Comparison of ENCODE assay signal across 14 cellular contexts in genomic region chr3:99577160-99577559, GRCh38.
DNase-seq lines count a peak whose midpoint lies in the region; TF ChIP-seq lines count a peak whose summit lies in the region.
"Had no signal": no experiment of that assay in that cellular context is flagged by ENCODE, and none has a peak within 500 bp of the region (broad histone marks: within the 10 kb centered on the region; RNA-seq: fewer than 3 reads in every experiment).

No MANE protein-coding gene starts in this region.

- H2BK5ac ChIP-seq in H9 (ENCODE audit: insufficient read length, low read length), result no peak overlapping the region

- H2BK12ac ChIP-seq in H9 (ENCODE audit: insufficient read length, low read depth, low read length), result no peak overlapping the region

- TF ChIP-seq POLR2A in suprapubic skin (IDR thresholded peaks at IDR 0.05), result no peak

- H2AK5ac ChIP-seq in H9 (ENCODE audit: insufficient read length, low read length), result no peak overlapping the region

- H3K56ac ChIP-seq in H9 (ENCODE audit: insufficient read length, low read depth, low read length), result no peak overlapping the region

- H3K9me3 ChIP-seq in GM23248 (ENCODE audit: low read depth) (no peaks in the 10 kb centered on the region), adipocyte (ENCODE audit: control insufficient read depth, low read length) (peaks cover 16% of the 10 kb centered on the region), suprapubic skin (no peaks in the 10 kb centered on the region), H9 (ENCODE audit: control insufficient read depth, low read depth, low read length) (no peaks in the 10 kb centered on the region)
- H3K9me3 ChIP-seq: Peyer's patch had no signal

- H3K14ac ChIP-seq in H9 (ENCODE audit: insufficient read depth, low read length), result no peak overlapping the region

- no peaks in the 10 kb centered on the region for H3K9me2 ChIP-seq in GM23248 (ENCODE audit: insufficient read depth)

- H3K23ac ChIP-seq in H9 (ENCODE audit: insufficient read length, low read depth, low read length), result no peak overlapping the region

- H3K27me3 Mint-ChIP-seq in H9 (ENCODE audit: low read depth), result peaks cover 2% of the 10 kb centered on the region
- H3K27me3 Mint-ChIP-seq: CD8-positive, alpha-beta memory T cell had no signal

- 16 to 25% methylated on average over 2 of the region's 2 CpGs for WGBS in GM23248 (ENCODE audit: low coverage in 1 of 2, low lambda C conversion rate in 2 of 2, missing lambda C conversion rate in 2 of 2), 2 experiments
- WGBS in suprapubic skin, result 67% methylated on average over 2 of the region's 2 CpGs
- WGBS in H9 (ENCODE audit: extremely low coverage, insufficient read length, low lambda C conversion rate), result no CpG with 5 or more reads among the region's 2 CpGs

- H2BK120ac ChIP-seq in H9 (ENCODE audit: low read depth, low read length, poor library complexity, severe bottlenecking), result no peak overlapping the region

- H4K8ac ChIP-seq in H9 (replicated peaks; ENCODE audit: insufficient read length, low read depth, low read length), result no peak overlapping the region

- no peak overlapping the region for H4K5ac ChIP-seq in H9 (ENCODE audit: insufficient read length, low read depth, low read length)

- H3K79me1 ChIP-seq in H9 (ENCODE audit: insufficient read depth, low read depth, low read length, poor library complexity, severe bottlenecking), result no peaks in the 10 kb centered on the region

- H3T11ph ChIP-seq in H9 (ENCODE audit: low read length), result no peak overlapping the region

- no peak overlapping the region for H3K4me3 Mint-ChIP-seq in H9
- H3K4me3 Mint-ChIP-seq: CD8-positive, alpha-beta memory T cell had no signal

- H3K36me3 ChIP-seq in GM23248 (ENCODE audit: low read depth), result no peaks in the 10 kb centered on the region
- H3K36me3 ChIP-seq in adipocyte (ENCODE audit: control insufficient read depth, insufficient read depth, low read length, severe bottlenecking), result no peaks in the 10 kb centered on the region
- H3K36me3 ChIP-seq in suprapubic skin, result no peaks in the 10 kb centered on the region
- H3K36me3 ChIP-seq: Peyer's patch had no signal

- H3K27ac ChIP-seq in GM23248 (no peak overlapping the region), suprapubic skin (peak overlapping the region; percentile 45), H9 (ENCODE audit: insufficient read length, low read depth, low read length) (no peak overlapping the region)
- H3K27ac ChIP-seq: Peyer's patch had no signal

- H2BK15ac ChIP-seq in H9 (ENCODE audit: low read depth, low read length), result no peak overlapping the region

- TF ChIP-seq CTCF in fibroblast of pulmonary artery (IDR thresholded peaks at IDR 0.05; ENCODE audit: low read length, missing control alignments) (no peak), suprapubic skin (IDR thresholded peaks at IDR 0.05) (no peak), H9 (conservative IDR thresholded peaks at IDR 0.05) (no peak)

- DNase-seq in GM23248 (no peak), adipocyte (ENCODE audit: low read depth) (peak; percentile 30), fibroblast of pulmonary artery (ENCODE audit: low read depth) (peak; percentile 19), suprapubic skin (ENCODE audit: low spot score in 2 of 2) (no peak), H9 (no peak), LoVo (ENCODE audit: low spot score) (no peak)
- no peak for DNase-seq in activated naive CD4-positive, alpha-beta T cell (lab: John Stamatoyannopoulos, UW)
- DNase-seq: CD8-positive, alpha-beta memory T cell; DMS 273 treated with DMSO at 0.1 percent for 48 hours; NCI-H1417 treated with DMSO at 0.1 percent for 48 hours; NCI-H2029 treated with DMSO at 0.1 percent for 48 hours; NCI-H510A treated with DMSO at 0.1 percent for 48 hours; Peyer's patch; Right ventricle myocardium superior had no signal

- no peaks in the 10 kb centered on the region for H3K4me1 Mint-ChIP-seq in H9
- H3K4me1 Mint-ChIP-seq: CD8-positive, alpha-beta memory T cell had no signal

- no peak overlapping the region for H3K27ac Mint-ChIP-seq in H9
- H3K27ac Mint-ChIP-seq: CD8-positive, alpha-beta memory T cell had no signal

- in situ Hi-C loops in GM23248 (cut with MboI), result no loop called here

- H3K4ac ChIP-seq in H9 (ENCODE audit: low read depth, low read length), result no peak overlapping the region

- no peaks in the 10 kb centered on the region for H3K79me2 ChIP-seq in GM23248 (ENCODE audit: insufficient read depth)
- no peaks in the 10 kb centered on the region for H3K79me2 ChIP-seq in H9 (ENCODE audit: insufficient read depth, low read length)

- no peaks in the 10 kb centered on the region for H4K20me1 ChIP-seq in GM23248 (ENCODE audit: insufficient read depth)
- no peaks in the 10 kb centered on the region for H4K20me1 ChIP-seq in H9 (ENCODE audit: control insufficient read depth, insufficient read depth, insufficient read length)

- no peak overlapping the region for H2BK20ac ChIP-seq in H9 (ENCODE audit: low read depth, low read length, poor library complexity, severe bottlenecking)

- H3K27me3 ChIP-seq in GM23248 (replicated peaks; ENCODE audit: insufficient read depth), result no peaks in the 10 kb centered on the region
- no peaks in the 10 kb centered on the region for H3K27me3 ChIP-seq in adipocyte (replicated peaks; ENCODE audit: control insufficient read depth, insufficient read depth, low read length)
- H3K27me3 ChIP-seq in suprapubic skin, result no peaks in the 10 kb centered on the region
- no peaks in the 10 kb centered on the region for H3K27me3 ChIP-seq in H9 (ENCODE audit: insufficient read depth, low read length)
- H3K27me3 ChIP-seq: Peyer's patch had no signal

- no peaks in the 10 kb centered on the region for H3K36me3 Mint-ChIP-seq in H9 (ENCODE audit: insufficient read depth in 1 of 3, low read depth in 3 of 3)
- H3K36me3 Mint-ChIP-seq: CD8-positive, alpha-beta memory T cell had no signal

- H3K23me2 ChIP-seq in H9 (ENCODE audit: insufficient read length, low read depth, low read length, poor library complexity, severe bottlenecking), result no peaks in the 10 kb centered on the region

- H3K4me2 ChIP-seq in GM23248 (ENCODE audit: unreplicated experiment), result peak overlapping the region; percentile 29
- no peak overlapping the region for H3K4me2 ChIP-seq in H9 (ENCODE audit: insufficient read depth, insufficient read length, low read length)

- H3K4me1 ChIP-seq in GM23248 (ENCODE audit: insufficient read depth), result peaks cover 27% of the 10 kb centered on the region
- peaks cover 5% of the 10 kb centered on the region for H3K4me1 ChIP-seq in adipocyte (ENCODE audit: control insufficient read depth, insufficient read depth, low read length)
- no peaks in the 10 kb centered on the region for H3K4me1 ChIP-seq in suprapubic skin
- H3K4me1 ChIP-seq in H9 (ENCODE audit: insufficient read depth, low read length), result no peaks in the 10 kb centered on the region
- H3K4me1 ChIP-seq: Peyer's patch had no signal

- TF ChIP-seq EP300 in suprapubic skin (IDR thresholded peaks at IDR 0.05), result no peak

- H4K91ac ChIP-seq in H9 (ENCODE audit: insufficient read length, low read depth, low read length), result no peak overlapping the region

- H3K9me3 Mint-ChIP-seq in H9, result peaks cover 3 to 4% of the 10 kb centered on the region in 2 experiments; a peak in 2 of 5 replicates

- H3K4me3 ChIP-seq in GM23248 (no peak overlapping the region), adipocyte (ENCODE audit: low read length) (no peak overlapping the region), fibroblast of pulmonary artery (replicated peaks; ENCODE audit: low read depth, low read length) (no peak overlapping the region), suprapubic skin (no peak overlapping the region)
- H3K4me3 ChIP-seq: Peyer's patch had no signal

- H3F3A ChIP-seq in GM23248 (ENCODE audit: insufficient read depth), result peaks cover 12% of the 10 kb centered on the region

- H3K9ac ChIP-seq in GM23248 (no peak overlapping the region), adipocyte (ENCODE audit: low read length) (no peak overlapping the region), H9 (ENCODE audit: extremely low read depth, insufficient read length, low read length) (no peak overlapping the region)

- H3K18ac ChIP-seq in H9 (ENCODE audit: insufficient read length, low read depth, low read length), result no peak overlapping the region

- H2AFZ ChIP-seq in GM23248 (peak overlapping the region; percentile 25), H9 (ENCODE audit: low read length) (no peak overlapping the region)

Comparison
In these comparisons a context has a peak if more than half of its experiments do, and no peak if none do; other contexts are left out.
1. DNase-seq: peak in adipocyte (single experiment) and fibroblast of pulmonary artery (single experiment); none in GM23248 (single experiment), suprapubic skin (0 of 2), H9 (single experiment), LoVo (single experiment) and activated naive CD4-positive, alpha-beta T cell (0 of 4).